ENCODE assay signal across 19 cellular contexts in the genomic region with DNA sequence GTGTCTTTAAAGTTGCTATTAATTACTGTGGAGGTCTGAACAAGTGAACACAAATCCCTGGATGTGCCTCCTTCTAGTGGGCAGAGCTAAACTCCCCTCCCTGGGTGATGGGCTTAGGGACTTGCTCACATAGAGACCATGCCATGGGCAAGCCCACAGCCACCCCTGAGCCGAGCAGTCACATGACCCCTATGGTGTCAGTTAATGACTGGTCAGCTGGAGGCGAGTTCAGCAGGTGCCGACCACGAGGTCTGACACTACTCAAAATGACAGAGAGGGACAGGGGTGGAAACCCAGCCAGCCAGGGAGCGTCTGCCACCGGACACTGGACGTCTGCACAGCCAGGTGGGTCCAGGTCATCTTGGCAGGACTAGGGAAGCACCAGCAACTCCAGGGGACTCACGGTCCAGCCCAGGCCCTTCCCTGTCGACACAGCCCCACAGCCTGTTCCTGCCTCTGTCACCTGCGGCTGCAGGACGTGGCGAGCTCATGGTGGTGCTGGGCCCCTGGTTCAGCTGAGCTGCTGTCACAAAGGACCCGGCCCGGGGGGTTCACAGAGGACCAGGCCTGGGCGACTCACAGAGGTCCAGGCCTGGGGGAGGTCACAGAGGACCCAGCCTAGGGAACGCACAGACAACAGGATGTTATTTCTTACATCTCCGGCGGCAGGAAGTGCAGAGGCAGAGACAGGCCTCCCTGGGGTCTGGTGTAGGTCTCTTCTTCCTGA.
"Had no signal": no experiment of that assay in that cellular context is flagged by ENCODE, and none has a peak within 500 bp of the region (broad histone marks: within the 10 kb centered on the region; RNA-seq: fewer than 3 reads in every experiment).

No MANE protein-coding gene starts in this region.

- H3K27ac Mint-ChIP-seq: activated CD4-positive, alpha-beta T cell treated with anti-CD3 and anti-CD28 coated beads, Interleukin-2, amount 10 ng/mL, durations not matched to agents 7 days and 5 days; activated naive CD8-positive, alpha-beta T cell treated with anti-CD3 and anti-CD28 coated beads, Interleukin-2, amount 10 ng/mL, durations not matched to agents 7 days and 5 days; nephron; T-helper 2 cell treated with Interferon-gamma antibody and Interleukin-4, amounts not matched to agents 5 μg/mL and 100 μg/mL, for 36 hours had no signal

- H3K4me3 ChIP-seq: prostate gland, SJCRH30, smooth muscle cell, tibial nerve had no signal

- H3K27me3 ChIP-seq: brain microvascular endothelial cell, tibial nerve had no signal

- DNase-seq: activated CD4-positive, alpha-beta T cell treated with anti-CD3 and anti-CD28 coated beads, Interleukin-2, amount 10 ng/mL, durations not matched to agents 7 days and 5 days; activated gamma-delta T cell treated with Interleukin-2 at 50 U/mL for 16 hours; activated naive CD8-positive, alpha-beta T cell treated with anti-CD3 and anti-CD28 coated beads, Interleukin-2, amount 10 ng/mL, durations not matched to agents 7 days and 5 days; activated T-cell treated with anti-CD3 and anti-CD28 coated beads, Interleukin-2, amount 50 U/mL, for 4 hours; brain microvascular endothelial cell; cortex of kidney; effector CD4-positive, alpha-beta T cell; foreskin fibroblast; glutamatergic neuron; mesendoderm; occipital lobe; right cardiac atrium; SJCRH30 had no signal

- H3K4me1 Mint-ChIP-seq: activated CD4-positive, alpha-beta T cell treated with anti-CD3 and anti-CD28 coated beads, Interleukin-2, amount 10 ng/mL, durations not matched to agents 7 days and 5 days; nephron had no signal

- H3K9me3 ChIP-seq: prostate gland, SJCRH30 had no signal

- H3K4me3 Mint-ChIP-seq: activated CD4-positive, alpha-beta T cell treated with anti-CD3 and anti-CD28 coated beads, Interleukin-2, amount 10 ng/mL, durations not matched to agents 7 days and 5 days; activated naive CD8-positive, alpha-beta T cell treated with anti-CD3 and anti-CD28 coated beads, Interleukin-2, amount 10 ng/mL, durations not matched to agents 7 days and 5 days; activated T-cell treated with anti-CD3 and anti-CD28 coated beads, Interleukin-2, amount 50 U/mL, for 4 hours; central memory CD8-positive, alpha-beta T cell; nephron; T-helper 2 cell treated with Interferon-gamma antibody and Interleukin-4, amounts not matched to agents 5 μg/mL and 100 μg/mL, for 36 hours had no signal

- H3K27me3 Mint-ChIP-seq: activated CD4-positive, alpha-beta T cell treated with anti-CD3 and anti-CD28 coated beads, Interleukin-2, amount 10 ng/mL, durations not matched to agents 7 days and 5 days had no signal

- H3K4me1 ChIP-seq: prostate gland, SJCRH30, tibial nerve had no signal

- H3K36me3 Mint-ChIP-seq: activated naive CD8-positive, alpha-beta T cell treated with anti-CD3 and anti-CD28 coated beads, Interleukin-2, amount 10 ng/mL, durations not matched to agents 7 days and 5 days had no signal

- H3K27ac ChIP-seq: brain microvascular endothelial cell, prostate gland, SJCRH30, tibial nerve had no signal

- H3K36me3 ChIP-seq: brain microvascular endothelial cell, prostate gland, SJCRH30, tibial nerve had no signal
